ENCODE assay signal across 10 cellular contexts in genomic region chr1:18452550-18452949, GRCh38. TPM values are rescaled to one million over a fixed set of nuclear protein-coding genes. Genes with fewer than 3 reads are reported as not detected.
DNase-seq lines count a peak whose midpoint lies in the region; ATAC-seq and TF ChIP-seq lines count a peak whose summit lies in the region.
"Had no signal": no experiment of that assay in that cellular context is flagged by ENCODE, and none has a peak within 500 bp of the region (broad histone marks: within the 10 kb centered on the region; RNA-seq: fewer than 3 reads in every experiment).

No MANE protein-coding gene starts in this region.

- H3K9me3 ChIP-seq in Caco-2 (no peaks in the 10 kb centered on the region), H9 (ENCODE audit: control insufficient read depth, low read depth, low read length) (no peaks in the 10 kb centered on the region)

- H4K8ac ChIP-seq in H9 (replicated peaks; ENCODE audit: insufficient read length, low read depth, low read length): no peak overlapping the region

- H2BK15ac ChIP-seq in H9 (ENCODE audit: low read depth, low read length): no peak overlapping the region

- H3K4me2 ChIP-seq in H9 (ENCODE audit: insufficient read depth, insufficient read length, low read length): no peak overlapping the region

- H3K79me2 ChIP-seq in H9 (ENCODE audit: insufficient read depth, low read length): no peaks in the 10 kb centered on the region

- H3K4me1 ChIP-seq in Caco-2 (0 out of 2 replicates have a peak, but pooled peaks cover 7% of the 10 kb centered on the region), H9 (ENCODE audit: insufficient read depth, low read length) (peaks cover 6% of the 10 kb centered on the region; the same call in 1 of the 2 replicates)

- H4K91ac ChIP-seq in H9 (ENCODE audit: insufficient read length, low read depth, low read length): no peak overlapping the region

- H3K27ac Mint-ChIP-seq in Caco-2 (ENCODE audit: unreplicated experiment) (no peak overlapping the region), H9 (no peak overlapping the region)
- H3K27ac Mint-ChIP-seq in T-helper 2 cell treated with Interferon-gamma antibody and Interleukin-4, amounts not matched to agents 5 μg/mL and 100 μg/mL, for 36 hours: no peak overlapping the region

- DNase-seq in Caco-2: peak; percentile 27 to 39
- peak; percentile 43 for DNase-seq in H9
- DNase-seq in SW480 (ENCODE audit: low spot score): peak; percentile 52
- peak; percentile 71 for DNase-seq in iPS-NIHi7 (ENCODE audit: extremely low spot score)
- DNase-seq in NCI-H748 (lab: John Stamatoyannopoulos, UW; ENCODE audit: unreplicated experiment): no peak
- DNase-seq in T-helper 2 cell treated with Interferon-gamma antibody and Interleukin-4, amounts not matched to agents 5 μg/mL and 100 μg/mL, for 36 hours (ENCODE audit: low spot score): no peak
- no peak for DNase-seq in posterior cingulate gyrus
- DNase-seq: islet precursor cell had no signal

- H3K9ac ChIP-seq in H9 (ENCODE audit: extremely low read depth, insufficient read length, low read length): no peak overlapping the region

- H3K36me3 ChIP-seq in Caco-2 (ENCODE audit: control insufficient read depth, insufficient read depth, low read length): no peaks in the 10 kb centered on the region

- no peaks in the 10 kb centered on the region for H3K27me3 ChIP-seq in Caco-2 (replicated peaks; ENCODE audit: control insufficient read depth, insufficient read depth, low read length)
- H3K27me3 ChIP-seq in H9 (ENCODE audit: insufficient read depth, low read length): peaks cover 2% of the 10 kb centered on the region; the same call in 1 of the 2 replicates

- ATAC-seq in HG02884 (IDR thresholded peaks at IDR 0.05; ENCODE audit: unreplicated experiment): no peak

- no peak overlapping the region for H3K4ac ChIP-seq in H9 (ENCODE audit: low read depth, low read length)

- peaks cover 10% of the 10 kb centered on the region for H3K27me3 Mint-ChIP-seq in Caco-2 (ENCODE audit: insufficient read depth, unreplicated experiment)
- peaks cover 5% of the 10 kb centered on the region; the same call in 1 of the 2 replicates for H3K27me3 Mint-ChIP-seq in H9 (ENCODE audit: low read depth)
- peaks cover 2% of the 10 kb centered on the region for H3K27me3 Mint-ChIP-seq in T-helper 2 cell treated with Interferon-gamma antibody and Interleukin-4, amounts not matched to agents 5 μg/mL and 100 μg/mL, for 36 hours (ENCODE audit: low read depth)

- no peak overlapping the region for H2BK120ac ChIP-seq in H9 (ENCODE audit: low read depth, low read length, poor library complexity, severe bottlenecking)

- H3K23ac ChIP-seq in H9 (ENCODE audit: insufficient read length, low read depth, low read length): no peak overlapping the region

- H3K4me3 ChIP-seq in Caco-2 (ENCODE audit: low read depth, low read length): no peak overlapping the region
- H3K4me3 ChIP-seq: dorsolateral prefrontal cortex had no signal

- POLR2A ChIA-PET in Caco-2 (lab: Charles Lee): no interaction called here

- TF ChIP-seq CTCF in Caco-2 (IDR thresholded peaks at IDR 0.05; ENCODE audit: insufficient read depth in 1 of 2, low read depth in 1 of 2, low read length in 1 of 2, severe bottlenecking in 1 of 2, unreplicated experiment in 1 of 2) (no peak), H9 (conservative IDR thresholded peaks at IDR 0.05) (no peak)

- no peak overlapping the region for H3K4me3 Mint-ChIP-seq in Caco-2 (ENCODE audit: unreplicated experiment)
- no peak overlapping the region for H3K4me3 Mint-ChIP-seq in H9
- H3K4me3 Mint-ChIP-seq in T-helper 2 cell treated with Interferon-gamma antibody and Interleukin-4, amounts not matched to agents 5 μg/mL and 100 μg/mL, for 36 hours: no peak overlapping the region

- H2BK20ac ChIP-seq in H9 (ENCODE audit: low read depth, low read length, poor library complexity, severe bottlenecking): no peak overlapping the region

- H4K20me1 ChIP-seq in H9 (ENCODE audit: control insufficient read depth, insufficient read depth, insufficient read length): no peaks in the 10 kb centered on the region

- no peak overlapping the region for H2AFZ ChIP-seq in H9 (ENCODE audit: low read length)

- H3K36me3 Mint-ChIP-seq in Caco-2 (ENCODE audit: insufficient read depth, unreplicated experiment) (no peaks in the 10 kb centered on the region), H9 (ENCODE audit: insufficient read depth in 1 of 3, low read depth in 3 of 3) (no peaks in the 10 kb centered on the region)
- H3K36me3 Mint-ChIP-seq in T-helper 2 cell treated with Interferon-gamma antibody and Interleukin-4, amounts not matched to agents 5 μg/mL and 100 μg/mL, for 36 hours (ENCODE audit: low read depth): no peaks in the 10 kb centered on the region

- BruUV-seq in Caco-2 (replicated peaks; lab: Mats Ljungman, UMichigan): no TSS peak

- intact Hi-C loops in Caco-2 (cut with micrococcal nuclease; ENCODE audit: unreplicated experiment): no loop called here
- intact Hi-C loops in posterior cingulate gyrus (cut with DNase I): no loop called here

- H3K27ac ChIP-seq in H9 (ENCODE audit: insufficient read length, low read depth, low read length): no peak overlapping the region
- H3K27ac ChIP-seq: dorsolateral prefrontal cortex had no signal

- H3T11ph ChIP-seq in H9 (ENCODE audit: low read length): no peak overlapping the region

- H3K79me1 ChIP-seq in H9 (ENCODE audit: insufficient read depth, low read depth, low read length, poor library complexity, severe bottlenecking): no peaks in the 10 kb centered on the region

- CTCF ChIA-PET in Caco-2 (lab: Charles Lee): no interaction called here

- no peaks in the 10 kb centered on the region for H3K23me2 ChIP-seq in H9 (ENCODE audit: insufficient read length, low read depth, low read length, poor library complexity, severe bottlenecking)

- H4K5ac ChIP-seq in H9 (ENCODE audit: insufficient read length, low read depth, low read length): no peak overlapping the region

- H2BK5ac ChIP-seq in H9 (ENCODE audit: insufficient read length, low read length): no peak overlapping the region

- H3K56ac ChIP-seq in H9 (ENCODE audit: insufficient read length, low read depth, low read length): no peak overlapping the region

- H3K14ac ChIP-seq in H9 (ENCODE audit: insufficient read depth, low read length): no peak overlapping the region

- H2AK5ac ChIP-seq in H9 (ENCODE audit: insufficient read length, low read length): no peak overlapping the region

- no peak overlapping the region for H3K18ac ChIP-seq in H9 (ENCODE audit: insufficient read length, low read depth, low read length)

- H3K4me1 Mint-ChIP-seq in Caco-2 (ENCODE audit: low read depth, unreplicated experiment) (peaks cover 7% of the 10 kb centered on the region), H9 (peaks cover 29% of the 10 kb centered on the region in 2 experiments)
- H3K4me1 Mint-ChIP-seq in T-helper 2 cell treated with Interferon-gamma antibody and Interleukin-4, amounts not matched to agents 5 μg/mL and 100 μg/mL, for 36 hours (ENCODE audit: low read depth): no peaks in the 10 kb centered on the region

- no peak overlapping the region for H2BK12ac ChIP-seq in H9 (ENCODE audit: insufficient read length, low read depth, low read length)

- no peaks in the 10 kb centered on the region for H3K9me3 Mint-ChIP-seq in Caco-2 (ENCODE audit: unreplicated experiment)
- H3K9me3 Mint-ChIP-seq in H9: no peaks in the 10 kb centered on the region; a peak in 1 of 5 replicates
- no peaks in the 10 kb centered on the region for H3K9me3 Mint-ChIP-seq in T-helper 2 cell treated with Interferon-gamma antibody and Interleukin-4, amounts not matched to agents 5 μg/mL and 100 μg/mL, for 36 hours

RNA-seq across cellular contexts. Expression of gene KLHDC7A, which starts 28.2 kb away (rescaled TPM):
- total RNA-seq in Caco-2 (2022) (5.7 and 6.1 TPM in 2 replicates), H9 (2021) (11.4 and 11.6 TPM in 2 replicates)

Comparison
In these comparisons a context has a peak if more than half of its experiments do, and no peak if none do; other contexts are left out.
1. DNase-seq: peak in Caco-2 (2 of 2), H9 (single experiment), SW480 (single experiment) and iPS-NIHi7 (single experiment); none in NCI-H748 (single experiment), T-helper 2 cell treated with Interferon-gamma antibody and Interleukin-4, amounts not matched to agents 5 μg/mL and 100 μg/mL, for 36 hours (single experiment) and posterior cingulate gyrus (0 of 10).